Comparison of ENCODE assay signal across 22 cellular contexts in genomic region chr14:54617467-54617866, GRCh38. TPM values are rescaled to one million over a fixed set of nuclear protein-coding genes. Genes with fewer than 3 reads are reported as not detected.
DNase-seq lines count a peak whose midpoint lies in the region; ATAC-seq and TF ChIP-seq lines count a peak whose summit lies in the region.
"Had no signal": no experiment of that assay in that cellular context is flagged by ENCODE, and none has a peak within 500 bp of the region (broad histone marks: within the 10 kb centered on the region; RNA-seq: fewer than 3 reads in every experiment).

No MANE protein-coding gene starts in this region.

- TF ChIP-seq CTCF in HFFc6 (IDR thresholded peaks at IDR 0.05) (no peak), mammary epithelial cell (conservative IDR thresholded peaks at IDR 0.05 in 1 of 2, IDR thresholded peaks at IDR 0.05 in 1 of 2; ENCODE audit: extremely low read depth in 1 of 2, insufficient read depth in 1 of 2, low read depth in 1 of 2, low read length in 2 of 2) (no peak), psoas muscle (IDR thresholded peaks at IDR 0.05) (no peak)

- no peaks in the 10 kb centered on the region for H3K27me3 ChIP-seq in mammary epithelial cell (ENCODE audit: insufficient read depth, low read length)
- H3K27me3 ChIP-seq in psoas muscle (ENCODE audit: insufficient read depth in 3 of 3, low read length in 2 of 3): no peaks in the 10 kb centered on the region
- H3K27me3 ChIP-seq: BLaER1 treated with 17β-estradiol and CSF1 and Interleukin-3, amounts not matched to agents 10 nM and 100 nM; brain microvascular endothelial cell had no signal

- H3K4me3 ChIP-seq in mammary epithelial cell (replicated peaks in 1 of 3; ENCODE audit: insufficient read depth in 1 of 3, low read depth in 2 of 3, low read length in 3 of 3) (no peak overlapping the region), psoas muscle (no peak overlapping the region)
- H3K4me3 ChIP-seq: BLaER1 treated with 17β-estradiol and CSF1 and Interleukin-3, amounts not matched to agents 10 nM and 100 nM had no signal

- H3K4me1 ChIP-seq in mammary epithelial cell (ENCODE audit: insufficient read depth, low read length) (no peaks in the 10 kb centered on the region), psoas muscle (peaks cover 23% of the 10 kb centered on the region)

- no peaks in the 10 kb centered on the region for H3K9me3 Mint-ChIP-seq in HFFc6
- H3K9me3 Mint-ChIP-seq: activated naive CD4-positive, alpha-beta T cell treated with anti-CD3 and anti-CD28 coated beads, Interleukin-2, amount 50 U/mL, for 24 hours; nephron; type B pancreatic cell had no signal

- H3K9ac ChIP-seq in mammary epithelial cell (ENCODE audit: insufficient read depth, low read length): no peak overlapping the region
- H3K9ac ChIP-seq: BLaER1 treated with 17β-estradiol and CSF1 and Interleukin-3, amounts not matched to agents 10 nM and 100 nM had no signal

- 0 out of 2 replicates have a peak overlapping the region, but pooled peaks have one; percentile 13 for H3K4me3 Mint-ChIP-seq in HFFc6
- H3K4me3 Mint-ChIP-seq: activated naive CD4-positive, alpha-beta T cell treated with anti-CD3 and anti-CD28 coated beads, Interleukin-2, amount 50 U/mL, for 24 hours; nephron; type B pancreatic cell had no signal

- no peak for DNase-seq in activated CD4-positive, CD25-positive, alpha-beta regulatory T cell treated with anti-CD3 and anti-CD28 coated beads, Interleukin-2, amount 50 U/mL, for 72 hours
- no peak for DNase-seq in HFFc6
- DNase-seq in mammary epithelial cell: peak; percentile 41
- DNase-seq in psoas muscle: no peak
- no peak for DNase-seq in NCI-H1436 treated with DMSO at 0.1 percent for 48 hours (lab: John Stamatoyannopoulos, UW)
- DNase-seq in NCI-H524 (lab: John Stamatoyannopoulos, UW): no peak
- DNase-seq in NCI-H226: no peak
- DNase-seq: 8988T; activated CD4-positive, alpha-beta T cell treated with anti-CD3 and anti-CD28 coated beads for 1 hour; brain microvascular endothelial cell; H7; left colon; MM.1S; NCI-H187; NCI-H446 treated with DMSO at 0.1 percent for 48 hours; RPMI8226; stimulated activated CD4-positive, alpha-beta T cell treated with anti-CD3 and anti-CD28 coated beads, Interleukin-2, amount 100 ng/mL, for 24 hours had no signal

- H3K4me2 ChIP-seq in mammary epithelial cell (ENCODE audit: insufficient read depth, low read depth, low read length): no peak overlapping the region
- H3K4me2 ChIP-seq: BLaER1 treated with 17β-estradiol and CSF1 and Interleukin-3, amounts not matched to agents 10 nM and 100 nM had no signal

- H3K9me3 ChIP-seq in mammary epithelial cell (replicated peaks; ENCODE audit: insufficient read depth, low read length): no peaks in the 10 kb centered on the region
- no peaks in the 10 kb centered on the region for H3K9me3 ChIP-seq in psoas muscle

- no TSS peak for BruUV-seq in mammary epithelial cell (replicated peaks; lab: Mats Ljungman, UMichigan)

- H4K20me1 ChIP-seq in mammary epithelial cell (ENCODE audit: insufficient read depth, low read length): no peaks in the 10 kb centered on the region

- intact Hi-C loops in mammary epithelial cell (cut with micrococcal nuclease) (no loop called here), psoas muscle (cut with DNase I) (no loop called here)

- no peaks in the 10 kb centered on the region for H3K36me3 ChIP-seq in mammary epithelial cell (ENCODE audit: insufficient read depth, low read length)
- no peaks in the 10 kb centered on the region for H3K36me3 ChIP-seq in psoas muscle (ENCODE audit: insufficient read depth in 1 of 2, low read depth in 1 of 2)
- H3K36me3 ChIP-seq: brain microvascular endothelial cell had no signal

- ATAC-seq in activated CD4-positive, CD25-positive, alpha-beta regulatory T cell treated with anti-CD3 and anti-CD28 coated beads, Interleukin-2, amount 50 U/mL, for 24 hours: peak; percentile 85 to 87
- peak; percentile 40 to 88 (median 65) for ATAC-seq in psoas muscle
- ATAC-seq: left colon had no signal

- no peak overlapping the region for H2AFZ ChIP-seq in mammary epithelial cell (ENCODE audit: low read depth, low read length)

- peaks cover 32% of the 10 kb centered on the region for H3K36me3 Mint-ChIP-seq in HFFc6 (ENCODE audit: low read depth)
- H3K36me3 Mint-ChIP-seq: type B pancreatic cell had no signal

- H3K27ac ChIP-seq in mammary epithelial cell (ENCODE audit: insufficient read depth, low read depth, low read length): no peak overlapping the region
- peak overlapping the region; percentile 41 for H3K27ac ChIP-seq in psoas muscle
- H3K27ac ChIP-seq: BLaER1 treated with 17β-estradiol and CSF1 and Interleukin-3, amounts not matched to agents 10 nM and 100 nM; brain microvascular endothelial cell had no signal

- CTCF ChIA-PET in mammary epithelial cell (lab: Charles Lee; ENCODE audit: low non-redundant PET): no interaction called here

- peaks cover 79% of the 10 kb centered on the region for H3K4me1 Mint-ChIP-seq in HFFc6 (ENCODE audit: low read depth)

- no peaks in the 10 kb centered on the region for H3K27me3 Mint-ChIP-seq in HFFc6 (ENCODE audit: insufficient read depth)
- H3K27me3 Mint-ChIP-seq: activated naive CD4-positive, alpha-beta T cell treated with anti-CD3 and anti-CD28 coated beads, Interleukin-2, amount 50 U/mL, for 24 hours had no signal

- dilution Hi-C loops in mammary epithelial cell (cut with HindIII; ENCODE audit: low sequenced_read_pairs): no loop called here

- peak overlapping the region; percentile 62 for H3K27ac Mint-ChIP-seq in HFFc6
- H3K27ac Mint-ChIP-seq: activated naive CD4-positive, alpha-beta T cell treated with anti-CD3 and anti-CD28 coated beads, Interleukin-2, amount 50 U/mL, for 24 hours; nephron had no signal

- peaks cover 64% of the 10 kb centered on the region for H3K79me2 ChIP-seq in mammary epithelial cell (ENCODE audit: insufficient read depth, low read length)

- in situ Hi-C loops in mammary epithelial cell (cut with MboI; ENCODE audit: low sequenced_read_pairs in 2 of 2): no loop called here

- WGBS in mammary epithelial cell (ENCODE audit: low coverage, missing lambda C conversion rate): 75% methylated on average over 3 of the region's 3 CpGs
- 73 to 90% (median 78%) methylated on average over 3 of the region's 3 CpGs for WGBS in psoas muscle, 3 donors

RNA-seq across cellular contexts. Expression of gene SAMD4A, which starts 50.5 kb away (rescaled TPM):
- 10 to 100 TPM; 33.8 to 53.7 (median 41.0) TPM for total RNA-seq in HFFc6 (2021; fragmentation: NEBNext Ultra II Directional; extraction: Animal tissue kit (Norgen Biotek cat#: 25700))
- 10 to 100 TPM; 42.0 to 48.8 TPM for total RNA-seq in mammary epithelial cell
- 5.6 TPM for polyA plus RNA-seq in mammary epithelial cell
- 61.9 TPM for polyA minus RNA-seq in mammary epithelial cell
- total RNA-seq in psoas muscle: 100 to 1,000 TPM in 1 of 4 donors, 10 to 100 TPM in 3; 66.7 to 139 (median 76.3) TPM
- polyA plus RNA-seq in psoas muscle: 10 to 100 TPM in 2 of 3 donors, 1 to 10 TPM in 1; 9.6 to 67.9 (median 22.1) TPM
